22 cellular contexts compared by ENCODE assay signal in the genomic region with DNA sequence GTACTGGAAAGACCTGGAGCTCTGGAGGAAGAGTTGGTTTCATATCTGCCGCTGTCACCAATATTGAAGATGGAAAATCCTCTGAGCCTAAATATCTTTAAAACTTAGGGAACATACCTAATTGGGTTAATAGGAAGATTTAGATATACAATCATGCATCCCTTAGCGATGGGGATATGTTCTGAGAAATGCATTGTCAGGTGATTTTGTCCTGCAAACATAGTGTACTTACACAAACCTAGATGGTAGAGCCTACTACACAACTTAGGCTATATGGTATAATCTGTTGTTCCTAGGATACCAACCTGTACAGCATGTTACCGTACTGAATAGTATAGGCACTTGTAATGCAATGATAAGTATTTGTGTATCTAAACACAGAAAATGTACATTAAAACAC. TPM values are rescaled to one million over a fixed set of nuclear protein-coding genes. Genes with fewer than 3 reads are reported as not detected.
A peak's percentile ranks its signal among the peaks of the same experiment; 100 is the strongest.
DNase-seq lines count a peak whose midpoint lies in the region; ATAC-seq, FAIRE-seq and TF ChIP-seq lines count a peak whose summit lies in the region.
"Had no signal": no experiment of that assay in that cellular context is flagged by ENCODE, and none has a peak within 500 bp of the region (broad histone marks: within the 10 kb centered on the region; RNA-seq: fewer than 3 reads in every experiment).

No MANE protein-coding gene starts in this region.

- POLR2A ChIA-PET in HepG2 (lab: Yijun Ruan, JAX) = interaction anchor here (1.6 kb wide), 1 partner anchor 23 kb away, joined by 3 read pairs; a partner anchor contains a TSS
- POLR2A ChIA-PET in IMR-90 (lab: Charles Lee; ENCODE audit: unreplicated experiment) = interaction anchor here (1.2 kb wide), 1 partner anchor 8 kb away, joined by 3 read pairs; no protein-coding TSS in a partner anchor

- TF ChIP-seq POLR2A in HepG2 (IDR thresholded peaks at IDR 0.05; ENCODE audit: insufficient read depth in 1 of 2, low read depth in 2 of 2, low read length in 2 of 2) (no peak), right lobe of liver (IDR thresholded peaks at IDR 0.05) (no peak), IMR-90 (IDR thresholded peaks at IDR 0.05; ENCODE audit: low read depth, low read length) (no peak), GM18505 (IDR thresholded peaks at IDR 0.05; ENCODE audit: borderline replicate concordance, extremely low read depth, insufficient read depth, insufficient read length) (no peak)

- H3K4me3 ChIP-seq in HepG2 (replicated peaks in 1 of 3; ENCODE audit: insufficient read depth in 1 of 3, low read depth in 2 of 3, low read length in 3 of 3) = no peak overlapping the region
- H3K4me3 ChIP-seq in right lobe of liver = no peak overlapping the region
- no peak overlapping the region for H3K4me3 ChIP-seq in IMR-90 (ENCODE audit: insufficient read depth, low read depth, low read length)
- no peak overlapping the region for H3K4me3 ChIP-seq in trophoblast cell (ENCODE audit: low read depth, low read length)
- no peak overlapping the region for H3K4me3 ChIP-seq in skeletal muscle tissue (ENCODE audit: low read length in 3 of 3)
- H3K4me3 ChIP-seq: GM23338 had no signal

- H2AFZ ChIP-seq in HepG2 (ENCODE audit: low read length) (no peak overlapping the region), IMR-90 (replicated peaks; ENCODE audit: low read length, poor library complexity) (no peak overlapping the region), trophoblast cell (ENCODE audit: insufficient read depth, low read length, poor library complexity) (no peak overlapping the region)
- H2AFZ ChIP-seq: GM23338 had no signal

- no TSS peak for BruUV-seq in HepG2 (replicated peaks; lab: Mats Ljungman, UMichigan)
- BruUV-seq in IMR-90 (replicated peaks; lab: Mats Ljungman, UMichigan) = no TSS peak

- peaks cover 64% of the 10 kb centered on the region for H4K20me1 ChIP-seq in HepG2 (ENCODE audit: insufficient read depth, low read length)
- peaks cover 88% of the 10 kb centered on the region for H4K20me1 ChIP-seq in IMR-90 (ENCODE audit: insufficient read depth, low read length)

- H3K27ac ChIP-seq in HepG2 (ENCODE audit: extremely low read length, insufficient read depth, low read length) (no peak overlapping the region), right lobe of liver (no peak overlapping the region), IMR-90 (ENCODE audit: insufficient read depth, low read length) (no peak overlapping the region), trophoblast cell (ENCODE audit: low read depth, low read length) (no peak overlapping the region), skeletal muscle tissue (ENCODE audit: low read depth, low read length) (peak overlapping the region; percentile 29)

- H4K12ac ChIP-seq in trophoblast cell (ENCODE audit: low read depth, low read length) = no peak overlapping the region

- no peak overlapping the region for H2BK15ac ChIP-seq in IMR-90 (ENCODE audit: low read depth, low read length)

- H2BK120ac ChIP-seq in IMR-90 (ENCODE audit: low read depth, low read length) (no peak overlapping the region), trophoblast cell (ENCODE audit: insufficient read depth, low read length, poor library complexity) (no peak overlapping the region)

- H3K79me1 ChIP-seq in IMR-90 (ENCODE audit: low read depth in 1 of 2, low read length in 2 of 2) (peaks cover 9 to 55% of the 10 kb centered on the region in 2 experiments), trophoblast cell (ENCODE audit: low read length) (no peaks in the 10 kb centered on the region)

- no peak overlapping the region for H4K8ac ChIP-seq in IMR-90 (ENCODE audit: low read depth in 2 of 2, low read length in 2 of 2)
- H4K8ac ChIP-seq in trophoblast cell (ENCODE audit: low read depth, low read length) = no peak overlapping the region

- TF ChIP-seq EP300 in HepG2 (IDR thresholded peaks at IDR 0.05; ENCODE audit: low read depth in 2 of 2, low read length in 2 of 2) (no peak), HepG2 (CRISPR knock-in tag; IDR thresholded peaks at IDR 0.05; ENCODE audit: borderline replicate concordance) (no peak)

- in situ Hi-C loops in HepG2 (cut with HindIII; ENCODE audit: extremely low pct_ligation_motif_present, low pct_unique_long_range_greater_than_20kb) (no loop called here), IMR-90 (cut with MboI; ENCODE audit: low sequenced_read_pairs) (no loop called here)

- DNase-seq in HepG2 (ENCODE audit: low spot score) = no peak
- no peak for DNase-seq in right lobe of liver
- DNase-seq in IMR-90 = no peak
- DNase-seq in trophoblast cell = no peak
- no peak for DNase-seq in stimulated activated CD4-positive, alpha-beta T cell treated with anti-CD3 and anti-CD28 coated beads, Interleukin-15, amount 100 ng/mL, for 24 hours
- DNase-seq: 8988T; C1 segment of cervical spinal cord; Calu3; CD4-positive, alpha-beta memory T cell; COR-L47; DMS53; DMS79 treated with DMSO at 0.1 percent for 48 hours; GF-D8; H9 had no signal

- TF ChIP-seq CTCF in HepG2 (CRISPR knock-in tag; IDR thresholded peaks at IDR 0.05) (no peak), right lobe of liver (IDR thresholded peaks at IDR 0.05) (no peak), IMR-90 (conservative IDR thresholded peaks at IDR 0.05; ENCODE audit: low read depth, low read length) (no peak)

- H3K79me2 ChIP-seq in HepG2 (ENCODE audit: insufficient read depth, low read length) = peaks cover 84% of the 10 kb centered on the region
- peaks cover 13% of the 10 kb centered on the region for H3K79me2 ChIP-seq in trophoblast cell (ENCODE audit: control insufficient read depth, insufficient read depth, low read length, poor library complexity)

- no peak overlapping the region for H3K23ac ChIP-seq in IMR-90 (ENCODE audit: low read depth, low read length)
- H3K23ac ChIP-seq in trophoblast cell (ENCODE audit: low read length) = no peak overlapping the region

- TF ChIP-seq RAD21 in HepG2 (CRISPR knock-in tag; IDR thresholded peaks at IDR 0.05) = no peak
- TF ChIP-seq RAD21 in IMR-90 (IDR thresholded peaks at IDR 0.05; ENCODE audit: low read length) = no peak

- H3K4ac ChIP-seq in IMR-90 (ENCODE audit: low read depth, low read length) (no peak overlapping the region), trophoblast cell (ENCODE audit: low read depth, low read length) (peak overlapping the region; percentile 85)

- H3K9me1 ChIP-seq in IMR-90 (ENCODE audit: insufficient read depth, low read length) = peaks cover 9% of the 10 kb centered on the region

- WGBS in HepG2 (ENCODE audit: low lambda C conversion rate) = 94% methylated on average over 3 of the region's 3 CpGs
- 87% methylated on average over 3 of the region's 3 CpGs for WGBS in right lobe of liver (ENCODE audit: insufficient coverage, low coverage, low lambda C conversion rate, missing lambda C conversion rate)
- no CpG with 5 or more reads among the region's 3 CpGs for WGBS in IMR-90 (ENCODE audit: extremely low coverage in 2 of 2, insufficient read length in 1 of 2), 2 experiments
- WGBS in trophoblast cell (ENCODE audit: extremely low coverage, insufficient coverage, insufficient read length) = no CpG with 5 or more reads among the region's 3 CpGs

- no peak for FAIRE-seq in HepG2 (lab: Jason Lieb, UNC)
- FAIRE-seq: GM12892 had no signal

- H3K36me3 ChIP-seq in HepG2 (replicated peaks in 1 of 2; ENCODE audit: control insufficient read depth in 1 of 2, insufficient read depth in 2 of 2, low read length in 2 of 2) (peaks cover 11 to 38% of the 10 kb centered on the region in 2 experiments), right lobe of liver (peaks cover 0 to 13% (median 0%) of the 10 kb centered on the region in 4 donors), IMR-90 (ENCODE audit: control insufficient read depth, insufficient read depth, low read length) (peaks cover 19% of the 10 kb centered on the region), trophoblast cell (ENCODE audit: control insufficient read depth in 1 of 2, insufficient read depth in 2 of 2, low read length in 2 of 2) (peaks cover 17 to 24% of the 10 kb centered on the region in 2 experiments), skeletal muscle tissue (ENCODE audit: control insufficient read depth in 3 of 3, insufficient read depth in 3 of 3, low read length in 3 of 3) (peaks cover 0 to 4% (median 0%) of the 10 kb centered on the region in 3 donors)

- no peak for ATAC-seq in HepG2
- ATAC-seq in right lobe of liver = no peak
- ATAC-seq in IMR-90 (ENCODE audit: low read depth) = no peak
- no peak for ATAC-seq in GM18505 (IDR thresholded peaks at IDR 0.05; ENCODE audit: unreplicated experiment)
- ATAC-seq: GM23338, HCT116 had no signal

- H3K4me1 ChIP-seq in HepG2 (ENCODE audit: insufficient read depth, low read length) = peaks cover 26% of the 10 kb centered on the region
- H3K4me1 ChIP-seq in right lobe of liver = peaks cover 0 to 33% (median 1%) of the 10 kb centered on the region in 4 donors
- peaks cover 15% of the 10 kb centered on the region for H3K4me1 ChIP-seq in IMR-90 (ENCODE audit: control insufficient read depth, insufficient read depth, low read length)
- H3K4me1 ChIP-seq in trophoblast cell (ENCODE audit: control insufficient read depth in 1 of 2, insufficient read depth in 2 of 2, low read length in 2 of 2) = no peaks in the 10 kb centered on the region
- H3K4me1 ChIP-seq in skeletal muscle tissue (ENCODE audit: control insufficient read depth in 3 of 3, insufficient read depth in 3 of 3, low read length in 3 of 3) = peaks cover 21 to 36% (median 27%) of the 10 kb centered on the region in 3 donors

- H4K91ac ChIP-seq in IMR-90 (ENCODE audit: insufficient read depth, low read depth, low read length) (no peak overlapping the region), trophoblast cell (ENCODE audit: low read depth, low read length) (no peak overlapping the region)

- H3K56ac ChIP-seq in IMR-90 (ENCODE audit: extremely low read depth, insufficient read depth, low read length) = no peak overlapping the region

- no peak overlapping the region for H2BK12ac ChIP-seq in trophoblast cell (ENCODE audit: low read length)

- H2BK5ac ChIP-seq in IMR-90 (ENCODE audit: low read depth, low read length, poor library complexity, severe bottlenecking) = no peak overlapping the region
- no peak overlapping the region for H2BK5ac ChIP-seq in trophoblast cell (ENCODE audit: low read depth, low read length, poor library complexity)

- H3K4me2 ChIP-seq in HepG2 (ENCODE audit: low read depth, low read length) = no peak overlapping the region
- H3K4me2 ChIP-seq in IMR-90 (ENCODE audit: low read depth, low read length) = no peak overlapping the region
- H3K4me2 ChIP-seq in trophoblast cell (ENCODE audit: low read length) = no peak overlapping the region
- H3K4me2 ChIP-seq: GM23338 had no signal

- dilution Hi-C loops in IMR-90 (cut with HindIII; ENCODE audit: low sequenced_read_pairs, unreplicated experiment) = no loop called here

- H3K14ac ChIP-seq in IMR-90 (replicated peaks; ENCODE audit: low read depth, low read length) (no peak overlapping the region), trophoblast cell (ENCODE audit: low read length) (no peak overlapping the region)

- no peak overlapping the region for H4K5ac ChIP-seq in IMR-90 (ENCODE audit: low read depth, low read length)

- no peaks in the 10 kb centered on the region for H3K9me3 ChIP-seq in HepG2 (ENCODE audit: low read length)
- no peaks in the 10 kb centered on the region for H3K9me3 ChIP-seq in right lobe of liver
- H3K9me3 ChIP-seq in IMR-90 (ENCODE audit: control insufficient read depth, insufficient read depth, low read length) = no peaks in the 10 kb centered on the region
- no peaks in the 10 kb centered on the region for H3K9me3 ChIP-seq in trophoblast cell (ENCODE audit: insufficient read depth, low read depth, low read length)
- H3K9me3 ChIP-seq in skeletal muscle tissue (ENCODE audit: control insufficient read depth in 3 of 3, low read length in 3 of 3) = no peaks in the 10 kb centered on the region

- CTCF ChIA-PET in HepG2 (lab: Yijun Ruan, JAX; ENCODE audit: low intra/inter-chr PET ratio, low total read pairs) (no interaction called here), IMR-90 (lab: Yijun Ruan, JAX) (no interaction called here)

- H2AK5ac ChIP-seq in IMR-90 (ENCODE audit: low read depth, low read length) = no peak overlapping the region
- H2AK5ac ChIP-seq in trophoblast cell (ENCODE audit: low read length) = no peak overlapping the region

- H2BK20ac ChIP-seq in IMR-90 (ENCODE audit: low read depth, low read length) = no peak overlapping the region

- no peak overlapping the region for H2AK9ac ChIP-seq in IMR-90 (replicated peaks; ENCODE audit: low read depth, low read length, poor library complexity)

- no peak overlapping the region for H3K18ac ChIP-seq in IMR-90 (ENCODE audit: low read depth, low read length)
- H3K18ac ChIP-seq in trophoblast cell (ENCODE audit: low read length) = no peak overlapping the region

- intact Hi-C loops in HepG2 (cut with micrococcal nuclease; ENCODE audit: unreplicated experiment) (loop anchor here (5.0 kb wide), 1 partner anchor 117 kb away; a partner anchor contains a TSS), right lobe of liver (cut with DNase I) (no loop called here), IMR-90 (cut with micrococcal nuclease) (no loop called here)

- H3K9ac ChIP-seq in HepG2 (ENCODE audit: insufficient read depth, low read depth, low read length) (no peak overlapping the region), IMR-90 (ENCODE audit: low read depth, low read length) (no peak overlapping the region), trophoblast cell (ENCODE audit: low read length) (no peak overlapping the region), skeletal muscle tissue (ENCODE audit: low read depth in 1 of 3, low read length in 3 of 3) (no peak overlapping the region)

- H3K27me3 ChIP-seq in HepG2 (ENCODE audit: control insufficient read depth in 1 of 2, insufficient read depth in 2 of 2, low read length in 2 of 2) (no peaks in the 10 kb centered on the region), right lobe of liver (no peaks in the 10 kb centered on the region), IMR-90 (ENCODE audit: control insufficient read depth, insufficient read depth, low read length) (no peaks in the 10 kb centered on the region), trophoblast cell (ENCODE audit: insufficient read depth, low read length) (no peaks in the 10 kb centered on the region), skeletal muscle tissue (ENCODE audit: control insufficient read depth in 3 of 3, insufficient read depth in 3 of 3, low read length in 3 of 3) (no peaks in the 10 kb centered on the region)

RNA-seq across cellular contexts. Expression of a gene that starts 22.5 kb away (rescaled TPM):
- total RNA-seq in HepG2 (2016; rRNA removed; fragmentation: Illumina TruSeq; extraction: Trizol) = 59.6 and 84.7 TPM in 2 replicates
- total RNA-seq in HepG2 (2016; cell fraction: cytosol; rRNA removed; fragmentation: Illumina TruSeq; extraction: Trizol; ENCODE audit: low read depth) = 23.5 and 25.1 TPM in 2 replicates
- 64.6 and 75.8 TPM in 2 replicates for total RNA-seq in HepG2 (2016; cell fraction: insoluble cytoplasmic fraction; rRNA removed; fragmentation: Illumina TruSeq; extraction: Trizol)
- total RNA-seq in HepG2 (2016; cell fraction: membrane; rRNA removed; fragmentation: Illumina TruSeq; extraction: Trizol) = 40.7 and 44.0 TPM in 2 replicates
- total RNA-seq in HepG2 (2016; cell fraction: nucleus; rRNA removed; fragmentation: Illumina TruSeq; extraction: Trizol) = 40.1 and 45.5 TPM in 2 replicates
- polyA plus RNA-seq in HepG2 (2011; rRNA removed) = 48.4 and 57.5 TPM in 2 replicates
- 42.8 and 55.5 TPM in 2 replicates for polyA plus RNA-seq in HepG2 (2011; cell fraction: cytosol; rRNA removed)
- polyA plus RNA-seq in HepG2 (2011; cell fraction: nucleus; rRNA removed) = 27.3 and 38.4 TPM in 2 replicates
- 45.7 and 46.5 TPM in 2 replicates for polyA plus RNA-seq in HepG2 (2012)
- 6.9 and 7.4 TPM in 2 replicates for polyA plus RNA-seq in HepG2 (2016; cell fraction: cytosol; fragmentation: Illumina TruSeq; extraction: Trizol; ENCODE audit: low read depth)
- polyA plus RNA-seq in HepG2 (2016; cell fraction: insoluble cytoplasmic fraction; fragmentation: Illumina TruSeq; extraction: Trizol; ENCODE audit: low read depth) = 77.8 and 84.1 TPM in 2 replicates
- 19.2 and 20.4 TPM in 2 replicates for polyA plus RNA-seq in HepG2 (2016; cell fraction: membrane; fragmentation: Illumina TruSeq; extraction: Trizol; ENCODE audit: low read depth)
- polyA plus RNA-seq in HepG2 (2016; cell fraction: nucleus; fragmentation: Illumina TruSeq; extraction: Trizol; ENCODE audit: insufficient read depth, low read depth) = 51.1 and 54.7 TPM in 2 replicates
- 118 and 193 TPM in 2 replicates for polyA minus RNA-seq in HepG2 (2011; rRNA and poly(A)+ RNA removed; ENCODE audit: low replicate concordance)
- 60.7 and 61.0 TPM in 2 replicates for polyA minus RNA-seq in HepG2 (2011; cell fraction: cytosol; rRNA and poly(A)+ RNA removed)
- polyA minus RNA-seq in HepG2 (2011; cell fraction: nucleus; rRNA and poly(A)+ RNA removed) = 38.6 and 48.5 TPM in 2 replicates
- 10 to 100 TPM; 21.8 to 43.2 (median 31.7) TPM for total RNA-seq in right lobe of liver
- 88.3 and 94.3 TPM in 2 replicates for total RNA-seq in IMR-90 (2012; rRNA removed)
- polyA plus RNA-seq in IMR-90 (2012; rRNA removed) = 50.0 and 50.5 TPM in 2 replicates
- polyA plus RNA-seq in IMR-90 (2012; cell fraction: cytosol; rRNA removed) = 24.7 and 26.8 TPM in 2 replicates
- polyA plus RNA-seq in IMR-90 (2012; cell fraction: nucleus; rRNA removed; ENCODE audit: low replicate concordance) = 23.3 and 41.5 TPM in 2 replicates
- 150 and 158 TPM in 2 replicates for polyA plus RNA-seq in trophoblast cell (2013)
- total RNA-seq in skeletal muscle tissue = 59.5 TPM

RNA-seq across cellular contexts. Expression of a gene that starts 52.7 kb away (rescaled TPM):
- total RNA-seq in HepG2 (2016; rRNA removed; fragmentation: Illumina TruSeq; extraction: Trizol) = 0.02 TPM in 1 of 2 replicates, not detected in the other
- not detected in 2 replicates for total RNA-seq in HepG2 (2016; cell fraction: cytosol; rRNA removed; fragmentation: Illumina TruSeq; extraction: Trizol; ENCODE audit: low read depth)
- 0.04 TPM in 1 of 2 replicates, not detected in the other for total RNA-seq in HepG2 (2016; cell fraction: insoluble cytoplasmic fraction; rRNA removed; fragmentation: Illumina TruSeq; extraction: Trizol)
- not detected in 2 replicates for total RNA-seq in HepG2 (2016; cell fraction: membrane; rRNA removed; fragmentation: Illumina TruSeq; extraction: Trizol)
- total RNA-seq in HepG2 (2016; cell fraction: nucleus; rRNA removed; fragmentation: Illumina TruSeq; extraction: Trizol) = 0.06 TPM in 1 of 2 replicates, not detected in the other
- 0.01 and 0.03 TPM in 2 replicates for polyA plus RNA-seq in HepG2 (2011; rRNA removed)
- polyA plus RNA-seq in HepG2 (2011; cell fraction: cytosol; rRNA removed) = 0.01 and 0.03 TPM in 2 replicates
- 0.11 and 0.14 TPM in 2 replicates for polyA plus RNA-seq in HepG2 (2011; cell fraction: nucleus; rRNA removed)
- polyA plus RNA-seq in HepG2 (2012) = 0.03 and 0.07 TPM in 2 replicates
- polyA plus RNA-seq in HepG2 (2016; cell fraction: cytosol; fragmentation: Illumina TruSeq; extraction: Trizol; ENCODE audit: low read depth) = not detected in 2 replicates
- not detected in 2 replicates for polyA plus RNA-seq in HepG2 (2016; cell fraction: insoluble cytoplasmic fraction; fragmentation: Illumina TruSeq; extraction: Trizol; ENCODE audit: low read depth)
- polyA plus RNA-seq in HepG2 (2016; cell fraction: membrane; fragmentation: Illumina TruSeq; extraction: Trizol; ENCODE audit: low read depth) = not detected in 2 replicates
- 0.04 TPM in 2 replicates for polyA plus RNA-seq in HepG2 (2016; cell fraction: nucleus; fragmentation: Illumina TruSeq; extraction: Trizol; ENCODE audit: insufficient read depth, low read depth)
- polyA minus RNA-seq in HepG2 (2011; rRNA and poly(A)+ RNA removed; ENCODE audit: low replicate concordance) = 0.86 TPM in 1 of 2 replicates, not detected in the other
- polyA minus RNA-seq in HepG2 (2011; cell fraction: cytosol; rRNA and poly(A)+ RNA removed) = 0.10 TPM in 1 of 2 replicates, not detected in the other
- 0.12 and 0.26 TPM in 2 replicates for polyA minus RNA-seq in HepG2 (2011; cell fraction: nucleus; rRNA and poly(A)+ RNA removed)
- not detected for total RNA-seq in right lobe of liver
- under 0.01 TPM in 2 replicates for total RNA-seq in IMR-90 (2012; rRNA removed)
- not detected in 2 replicates for polyA plus RNA-seq in IMR-90 (2012; rRNA removed)
- polyA plus RNA-seq in IMR-90 (2012; cell fraction: cytosol; rRNA removed) = not detected in 2 replicates
- 0.01 and 0.02 TPM in 2 replicates for polyA plus RNA-seq in IMR-90 (2012; cell fraction: nucleus; rRNA removed; ENCODE audit: low replicate concordance)
- polyA plus RNA-seq in trophoblast cell (2013) = 2.2 and 2.4 TPM in 2 replicates
- 0.52 TPM for total RNA-seq in skeletal muscle tissue
- total RNA-seq: CD4-positive, alpha-beta memory T cell; G401; H4 had no signal
- polyA plus RNA-seq: BJ had no signal
